ENCODE assay signal across 16 cellular contexts in genomic region chr11:88105952-88106351, GRCh38.
"Had no signal": no experiment of that assay in that cellular context is flagged by ENCODE, and none has a peak within 500 bp of the region (broad histone marks: within the 10 kb centered on the region; RNA-seq: fewer than 3 reads in every experiment).

No MANE protein-coding gene starts in this region.

- ATAC-seq: activated CD8-positive, alpha-beta memory T cell treated with anti-CD3 and anti-CD28 coated beads, Interleukin-2, amount 10 ng/mL, durations not matched to agents 7 days and 5 days; activated T-cell treated with anti-CD3 and anti-CD28 coated beads, Interleukin-2, amount 50 U/mL, for 4 hours; esophagus mucosa; left colon; natural killer cell treated with Interleukin-12 subunit alpha and Interleukin-12 subunit beta and Interleukin-15 and Interleukin-18, amount 100 ng/mL, for 72 hours; psoas muscle had no signal

- H3K4me1 ChIP-seq: psoas muscle had no signal

- H3K27ac ChIP-seq: dorsolateral prefrontal cortex, psoas muscle, upper lobe of left lung had no signal

- H3K4me3 ChIP-seq: dorsolateral prefrontal cortex, psoas muscle, upper lobe of left lung had no signal

- H3K9me3 Mint-ChIP-seq: activated T-cell treated with anti-CD3 and anti-CD28 coated beads, Interleukin-2, amount 50 U/mL, for 4 hours; natural killer cell treated with Interleukin-12 subunit alpha and Interleukin-12 subunit beta and Interleukin-15 and Interleukin-18, amount 100 ng/mL, for 72 hours had no signal

- H3K27me3 ChIP-seq: upper lobe of left lung had no signal

- H3K36me3 Mint-ChIP-seq: activated CD8-positive, alpha-beta memory T cell treated with anti-CD3 and anti-CD28 coated beads, Interleukin-2, amount 10 ng/mL, durations not matched to agents 7 days and 5 days had no signal

- H3K4me3 Mint-ChIP-seq: activated CD8-positive, alpha-beta memory T cell treated with anti-CD3 and anti-CD28 coated beads, Interleukin-2, amount 10 ng/mL, durations not matched to agents 7 days and 5 days; activated naive CD8-positive, alpha-beta T cell treated with anti-CD3 and anti-CD28 coated beads for 36 hours; activated T-cell treated with anti-CD3 and anti-CD28 coated beads, Interleukin-2, amount 50 U/mL, for 4 hours; natural killer cell treated with Interleukin-12 subunit alpha and Interleukin-12 subunit beta and Interleukin-15 and Interleukin-18, amount 100 ng/mL, for 72 hours had no signal

- H3K4me1 Mint-ChIP-seq: activated CD8-positive, alpha-beta memory T cell treated with anti-CD3 and anti-CD28 coated beads, Interleukin-2, amount 10 ng/mL, durations not matched to agents 7 days and 5 days had no signal

- H3K36me3 ChIP-seq: upper lobe of left lung had no signal

- H3K27ac Mint-ChIP-seq: activated CD8-positive, alpha-beta memory T cell treated with anti-CD3 and anti-CD28 coated beads, Interleukin-2, amount 10 ng/mL, durations not matched to agents 7 days and 5 days; activated naive CD8-positive, alpha-beta T cell treated with anti-CD3 and anti-CD28 coated beads for 36 hours; natural killer cell treated with Interleukin-12 subunit alpha and Interleukin-12 subunit beta and Interleukin-15 and Interleukin-18, amount 100 ng/mL, for 72 hours had no signal

- DNase-seq: activated CD4-positive, alpha-beta T cell treated with anti-CD3 and anti-CD28 coated beads, Interleukin-2, amount 50 U/mL, for 4 hours; activated CD4-positive, CD25-positive, alpha-beta regulatory T cell treated with anti-CD3 and anti-CD28 coated beads, Interleukin-2, amount 50 U/mL, for 72 hours; activated CD8-positive, alpha-beta memory T cell treated with anti-CD3 and anti-CD28 coated beads, Interleukin-2, amount 10 ng/mL, durations not matched to agents 7 days and 5 days; activated effector memory CD4-positive, alpha-beta T cell treated with anti-CD3 and anti-CD28 coated beads, Interleukin-2, amount 50 U/mL, for 16 hours; activated naive CD8-positive, alpha-beta T cell treated with anti-CD3 and anti-CD28 coated beads for 36 hours; activated T-cell treated with anti-CD3 and anti-CD28 coated beads, Interleukin-2, amount 50 U/mL, for 4 hours; aorta; dorsolateral prefrontal cortex; glutamatergic neuron; left colon; psoas muscle; stimulated activated CD4-positive, alpha-beta T cell treated with anti-CD3 and anti-CD28 coated beads, Interleukin-2, amount 100 ng/mL, for 48 hours; stimulated activated naive CD4-positive, alpha-beta T cell treated with Interleukin-2 at 50 U/mL for 16 hours; upper lobe of left lung had no signal
